8 cellular contexts compared by ENCODE assay signal in the genomic region with DNA sequence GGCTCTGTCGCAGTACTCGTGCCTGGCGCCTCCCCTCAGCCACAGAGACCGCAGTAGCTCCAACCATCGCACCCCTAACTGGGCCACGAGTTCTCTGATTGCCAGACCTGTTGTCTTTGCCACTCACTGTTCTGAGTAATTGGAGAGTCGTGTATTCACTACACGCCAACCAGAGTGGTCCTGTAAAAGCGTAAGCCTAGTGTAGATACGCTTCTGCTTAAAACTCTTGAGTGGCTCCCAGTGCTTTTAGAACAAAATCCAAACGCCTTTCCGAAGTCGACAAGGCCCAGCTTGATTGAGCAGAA. TPM values are rescaled to one million over a fixed set of nuclear protein-coding genes. Genes with fewer than 3 reads are reported as not detected.
DNase-seq lines count a peak whose midpoint lies in the region; ATAC-seq, FAIRE-seq and TF ChIP-seq lines count a peak whose summit lies in the region.

No MANE protein-coding gene starts in this region.

- peak overlapping the region; percentile 96 for H3K4me3 ChIP-seq in HUES64 (ENCODE audit: low read length)
- peak overlapping the region; percentile 98 to 99 for H3K4me3 ChIP-seq in kidney (ENCODE audit: low read length in 2 of 2)
- peak overlapping the region; percentile 70 to 99 for H3K4me3 ChIP-seq in stomach smooth muscle (ENCODE audit: low read length in 2 of 2)

- no peak for FAIRE-seq in kidney (lab: Jason Lieb, UNC)

- peak overlapping the region; percentile 35 to 96 (median 91) for H3K27ac Mint-ChIP-seq in CD14-positive monocyte
- peak overlapping the region; percentile 92 for H3K27ac Mint-ChIP-seq in activated T-helper 17 cell treated with anti-CD3 and anti-CD28 coated beads, Interleukin-2, amount 50 U/mL, for 72 hours

- DNase-seq in CD14-positive monocyte (ENCODE audit: low spot score): no peak
- DNase-seq in kidney: no peak
- no peak for DNase-seq in UCSD-AML1 (lab: John Stamatoyannopoulos, UW; ENCODE audit: unreplicated experiment)

- intact Hi-C loops in CD14-positive monocyte (cut with micrococcal nuclease): loop anchor here (5.0 kb wide), 2 partner anchors 49 to 64 kb away; a partner anchor contains a TSS
- intact Hi-C loops in kidney (cut with DNase I): loop anchor here (10.0 kb wide), 1 partner anchor 46 kb away; a partner anchor contains a TSS

- H3K27me3 ChIP-seq in HUES64 (ENCODE audit: insufficient read depth, low read length) (no peaks in the 10 kb centered on the region), stomach smooth muscle (ENCODE audit: control insufficient read depth in 1 of 2, insufficient read depth in 2 of 2, low read length in 2 of 2) (no peaks in the 10 kb centered on the region)

- peak overlapping the region; percentile 93 for H3K9ac ChIP-seq in HUES64 (ENCODE audit: low read depth, low read length)
- H3K9ac ChIP-seq in kidney (ENCODE audit: low read length in 2 of 2): peak overlapping the region; percentile 12 to 94
- H3K9ac ChIP-seq in stomach smooth muscle (ENCODE audit: low read length in 2 of 2): peak overlapping the region; percentile 67 to 90

- no peak for TF ChIP-seq CTCF in CD14-positive monocyte (IDR thresholded peaks at IDR 0.05)
- TF ChIP-seq CTCF in kidney (IDR thresholded peaks at IDR 0.05; ENCODE audit: borderline replicate concordance, extremely low read depth, insufficient read depth): no peak

- H3K27ac ChIP-seq in HUES64 (ENCODE audit: low read depth, low read length): peak overlapping the region; percentile 86
- peak overlapping the region; percentile 57 to 82 for H3K27ac ChIP-seq in kidney (ENCODE audit: low read depth in 2 of 2, low read length in 2 of 2)
- H3K27ac ChIP-seq in stomach smooth muscle (ENCODE audit: low read length): peak overlapping the region; percentile 58

- H3K36me3 ChIP-seq in HUES64 (ENCODE audit: insufficient read depth, low read length) (peaks cover 51% of the 10 kb centered on the region), kidney (ENCODE audit: control insufficient read depth in 1 of 2, insufficient read depth in 2 of 2, low read length in 2 of 2) (peaks cover 4 to 18% of the 10 kb centered on the region in 2 donors), stomach smooth muscle (ENCODE audit: control insufficient read depth in 2 of 2, insufficient read depth in 2 of 2, low read length in 2 of 2) (peaks cover 5 to 14% of the 10 kb centered on the region in 2 donors)

- WGBS in HUES64: 3% methylated on average over 13 of the region's 13 CpGs

- H3K36me3 Mint-ChIP-seq in CD14-positive monocyte: peaks cover 29 to 48% of the 10 kb centered on the region in 2 donors
- peaks cover 76% of the 10 kb centered on the region for H3K36me3 Mint-ChIP-seq in activated T-helper 17 cell treated with anti-CD3 and anti-CD28 coated beads, Interleukin-2, amount 50 U/mL, for 72 hours (ENCODE audit: low read depth)

- peak overlapping the region; percentile 92 to 95 for H3K4me3 Mint-ChIP-seq in CD14-positive monocyte
- H3K4me3 Mint-ChIP-seq in activated T-helper 17 cell treated with anti-CD3 and anti-CD28 coated beads, Interleukin-2, amount 50 U/mL, for 72 hours: peak overlapping the region; percentile 96

- H3K9me3 Mint-ChIP-seq in CD14-positive monocyte: no peaks in the 10 kb centered on the region
- no peaks in the 10 kb centered on the region for H3K9me3 Mint-ChIP-seq in activated T-helper 17 cell treated with anti-CD3 and anti-CD28 coated beads, Interleukin-2, amount 50 U/mL, for 72 hours

- H3K4me1 ChIP-seq in HUES64 (ENCODE audit: insufficient read depth, low read length): peaks cover 5% of the 10 kb centered on the region
- peaks cover 7 to 13% of the 10 kb centered on the region in 2 donors for H3K4me1 ChIP-seq in kidney (ENCODE audit: control insufficient read depth in 1 of 2, insufficient read depth in 1 of 2, low read depth in 1 of 2, low read length in 2 of 2)
- peaks cover 20% of the 10 kb centered on the region for H3K4me1 ChIP-seq in stomach smooth muscle (ENCODE audit: control insufficient read depth, insufficient read depth, low read length)

- no peak for ATAC-seq in activated T-helper 17 cell treated with anti-CD3 and anti-CD28 coated beads, Interleukin-2, amount 50 U/mL, for 72 hours (replicated peaks)
- ATAC-seq in HG03354 (IDR thresholded peaks at IDR 0.05; ENCODE audit: poor library complexity, severe bottlenecking, unreplicated experiment) (no peak), HG02938 (IDR thresholded peaks at IDR 0.05; ENCODE audit: unreplicated experiment) (no peak)

- H3K9me3 ChIP-seq in HUES64 (ENCODE audit: insufficient read depth, low read depth, low read length): no peaks in the 10 kb centered on the region
- H3K9me3 ChIP-seq in kidney (ENCODE audit: control insufficient read depth in 1 of 2, low read length in 2 of 2): no peaks in the 10 kb centered on the region
- H3K9me3 ChIP-seq in stomach smooth muscle (ENCODE audit: control insufficient read depth in 2 of 2, low read length in 2 of 2): no peaks in the 10 kb centered on the region

- peaks cover 19% of the 10 kb centered on the region for H3K4me1 Mint-ChIP-seq in CD14-positive monocyte
- peaks cover 13% of the 10 kb centered on the region for H3K4me1 Mint-ChIP-seq in activated T-helper 17 cell treated with anti-CD3 and anti-CD28 coated beads, Interleukin-2, amount 50 U/mL, for 72 hours

- H3K27me3 Mint-ChIP-seq in CD14-positive monocyte (ENCODE audit: low read depth in 3 of 3): no peaks in the 10 kb centered on the region
- no peaks in the 10 kb centered on the region for H3K27me3 Mint-ChIP-seq in activated T-helper 17 cell treated with anti-CD3 and anti-CD28 coated beads, Interleukin-2, amount 50 U/mL, for 72 hours

RNA-seq across cellular contexts. Expression of a gene that starts 0.4 kb away (rescaled TPM):
- polyA plus RNA-seq in CD14-positive monocyte (10 to 100 TPM; 15.0 to 15.2 TPM), kidney (ENCODE audit: insufficient read depth, low read depth, low replicate concordance) (20.4 TPM)
- 38.6 TPM for polyA plus RNA-seq in HUES64 (2013, experiment 1 of 2)
- 35.2 TPM for polyA plus RNA-seq in HUES64 (2013, experiment 2 of 2)
- total RNA-seq in activated T-helper 17 cell treated with anti-CD3 and anti-CD28 coated beads, Interleukin-2, amount 50 U/mL, for 72 hours: 10 to 100 TPM; 53.3 to 57.8 TPM
- 33.7 TPM for total RNA-seq in kidney

RNA-seq across cellular contexts. Expression of a gene that starts 0.5 kb away (rescaled TPM):
- 10 to 100 TPM in 1 of 2 donors, 1 to 10 TPM in 1; 9.7 to 10.5 TPM for polyA plus RNA-seq in CD14-positive monocyte
- 11.6 TPM for polyA plus RNA-seq in HUES64 (2013, experiment 1 of 2)
- polyA plus RNA-seq in HUES64 (2013, experiment 2 of 2): 10.5 TPM
- 10 to 100 TPM; 21.3 to 21.8 TPM for total RNA-seq in activated T-helper 17 cell treated with anti-CD3 and anti-CD28 coated beads, Interleukin-2, amount 50 U/mL, for 72 hours
- total RNA-seq in kidney: 20.3 TPM
- polyA plus RNA-seq in kidney (ENCODE audit: insufficient read depth, low read depth, low replicate concordance): 9.2 TPM

RNA-seq across cellular contexts. Expression of a gene that starts 46.9 kb away (rescaled TPM):
- polyA plus RNA-seq in CD14-positive monocyte: 1 to 10 TPM; 4.3 to 5.5 TPM
- polyA plus RNA-seq in HUES64 (2013, experiment 1 of 2): 14.1 TPM
- polyA plus RNA-seq in HUES64 (2013, experiment 2 of 2): 14.7 TPM
- total RNA-seq in activated T-helper 17 cell treated with anti-CD3 and anti-CD28 coated beads, Interleukin-2, amount 50 U/mL, for 72 hours: 10 to 100 TPM; 65.6 to 99.0 TPM
- 24.0 TPM for total RNA-seq in kidney
- 5.0 TPM for polyA plus RNA-seq in kidney (ENCODE audit: insufficient read depth, low read depth, low replicate concordance)
